In genomic region chr11:9613830-9614762, GRCh38 we compare ENCODE assay signal across 1 cellular context.
TF ChIP-seq lines count a peak whose summit lies in the region.

No MANE protein-coding gene starts in this region.

TF ChIP-seq in K562, 482 proteins besides CTCF, POLR2A, EP300 and RAD21 (continued from another document and continues in another):
- peak; percentile 82 for TF ChIP-seq MGA (IDR thresholded peaks at IDR 0.05)
- no peak for TF ChIP-seq MYBL2 (IDR thresholded peaks at IDR 0.05; ENCODE audit: low read depth)
- TF ChIP-seq MYBL2 (CRISPR knock-in tag; IDR thresholded peaks at IDR 0.05; ENCODE audit: borderline replicate concordance), result no peak
- TF ChIP-seq MAZ (CRISPR knock-in tag; conservative IDR thresholded peaks at IDR 0.05 in 1 of 2, IDR thresholded peaks at IDR 0.05 in 1 of 2), result peak; percentile 93 to 96
- TF ChIP-seq KLF13 (tag; IDR thresholded peaks at IDR 0.05; ENCODE audit: borderline replicate concordance, low read depth), result peak; percentile 75
- no peak for TF ChIP-seq ADNP (tag; IDR thresholded peaks at IDR 0.05)
- TF ChIP-seq GTF2E2 (tag; IDR thresholded peaks at IDR 0.05), result peak; percentile 45; the same call in 1 of the 2 replicates
- no peak for TF ChIP-seq ZNF655 (CRISPR knock-in tag; IDR thresholded peaks at IDR 0.05)
- no peak for TF ChIP-seq TCF3 (CRISPR knock-in tag; IDR thresholded peaks at IDR 0.05)
- TF ChIP-seq TAF9B (IDR thresholded peaks at IDR 0.05; ENCODE audit: partially characterized antibody), result peak; percentile 15
- peak; percentile 58; the same call in 1 of the 2 replicates for TF ChIP-seq ZNF766 (CRISPR knock-in tag; conservative IDR thresholded peaks at IDR 0.05)
- TF ChIP-seq BCOR (IDR thresholded peaks at IDR 0.05), result peak; percentile 82
- TF ChIP-seq TAF1 (IDR thresholded peaks at IDR 0.05; ENCODE audit: control insufficient read depth, extremely low read depth, insufficient read depth, low read length, severe bottlenecking), result peak; percentile 70
- no peak for TF ChIP-seq HSF4 (CRISPR knock-in tag; IDR thresholded peaks at IDR 0.05; ENCODE audit: borderline replicate concordance)
- TF ChIP-seq FOXO4 (CRISPR knock-in tag; IDR thresholded peaks at IDR 0.05), result no peak
- no peak for TF ChIP-seq SREBF1 (IDR thresholded peaks at IDR 0.05; ENCODE audit: borderline replicate concordance, low read depth, low read length)
- TF ChIP-seq TFAP4 (CRISPR knock-in tag; IDR thresholded peaks at IDR 0.05; ENCODE audit: borderline replicate concordance), result peak; percentile 77; the same call in 1 of the 2 replicates
- no peak for TF ChIP-seq THRA (IDR thresholded peaks at IDR 0.05)
- TF ChIP-seq POLR2H (tag; IDR thresholded peaks at IDR 0.05; ENCODE audit: low read depth), result 0 out of 2 replicates have a peak, but pooled peaks have one; percentile 36
- no peak; a peak in 1 of 4 replicates for TF ChIP-seq BCLAF1 (IDR thresholded peaks at IDR 0.05; ENCODE audit: borderline replicate concordance in 1 of 2, control insufficient read depth in 1 of 2, low read depth in 2 of 2, low read length in 1 of 2)
- peak; percentile 55; the same call in 1 of the 2 replicates for TF ChIP-seq ETS1 (conservative IDR thresholded peaks at IDR 0.05; ENCODE audit: control insufficient read depth, low read depth, low read length)
- no peak for TF ChIP-seq SP2 (IDR thresholded peaks at IDR 0.05; ENCODE audit: extremely low read depth, low read depth, low read length, poor library complexity, severe bottlenecking)
- no peak for TF ChIP-seq E4F1 (CRISPR knock-in tag; IDR thresholded peaks at IDR 0.05; ENCODE audit: borderline replicate concordance)
- peak; percentile 27 for TF ChIP-seq ZNF146 (CRISPR knock-in tag; IDR thresholded peaks at IDR 0.05; ENCODE audit: unreplicated experiment)
- no peak for TF ChIP-seq XRCC3 (IDR thresholded peaks at IDR 0.05)
- TF ChIP-seq TGIF2 (CRISPR knock-in tag; IDR thresholded peaks at IDR 0.05), result no peak
- TF ChIP-seq POLR2AphosphoS2 (IDR thresholded peaks at IDR 0.05; ENCODE audit: low read length), result no peak
- peak; percentile 72 for TF ChIP-seq TBP (optimal IDR thresholded peaks at IDR 0.05; ENCODE audit: low read depth, low read length)
- no peak for TF ChIP-seq TSC22D4 (tag; IDR thresholded peaks at IDR 0.05)
- no peak for TF ChIP-seq ZBTB8A (IDR thresholded peaks at IDR 0.05; ENCODE audit: partially characterized antibody)
- TF ChIP-seq MXI1 (IDR thresholded peaks at IDR 0.05; ENCODE audit: low read depth, low read length), result peak; percentile 51; the same call in 1 of the 2 replicates
- no peak for TF ChIP-seq MXD1 (CRISPR knock-in tag; IDR thresholded peaks at IDR 0.05; ENCODE audit: borderline replicate concordance, poor library complexity, severe bottlenecking)
